Comparison of ENCODE assay signal across 3 cellular contexts in the genomic region with DNA sequence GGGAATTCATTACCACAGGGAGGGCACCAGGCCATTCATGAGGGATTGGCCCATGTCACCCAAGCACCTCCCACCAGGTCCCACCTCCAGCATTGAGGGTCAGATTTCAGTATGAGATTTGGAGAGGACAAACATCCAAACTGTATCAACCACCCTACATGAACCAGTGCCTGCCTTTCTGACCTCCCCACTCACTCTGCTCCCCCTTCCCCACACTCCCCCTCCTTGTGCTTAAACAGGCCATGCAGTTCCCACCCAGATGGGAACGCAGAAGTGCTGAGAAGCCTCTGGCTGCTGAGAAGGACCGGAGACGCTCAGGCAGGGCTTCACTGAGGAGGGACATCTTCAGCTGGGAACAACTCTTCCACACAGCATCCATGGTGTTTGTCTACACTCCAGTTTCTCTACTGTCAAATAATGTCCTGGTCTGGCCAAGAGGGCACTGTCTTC.
TF ChIP-seq lines count a peak whose summit lies in the region.

No MANE protein-coding gene starts in this region.

TF ChIP-seq in SK-N-SH, 30 proteins besides CTCF, POLR2A, EP300 and RAD21:
- TF ChIP-seq, protein P1, sequence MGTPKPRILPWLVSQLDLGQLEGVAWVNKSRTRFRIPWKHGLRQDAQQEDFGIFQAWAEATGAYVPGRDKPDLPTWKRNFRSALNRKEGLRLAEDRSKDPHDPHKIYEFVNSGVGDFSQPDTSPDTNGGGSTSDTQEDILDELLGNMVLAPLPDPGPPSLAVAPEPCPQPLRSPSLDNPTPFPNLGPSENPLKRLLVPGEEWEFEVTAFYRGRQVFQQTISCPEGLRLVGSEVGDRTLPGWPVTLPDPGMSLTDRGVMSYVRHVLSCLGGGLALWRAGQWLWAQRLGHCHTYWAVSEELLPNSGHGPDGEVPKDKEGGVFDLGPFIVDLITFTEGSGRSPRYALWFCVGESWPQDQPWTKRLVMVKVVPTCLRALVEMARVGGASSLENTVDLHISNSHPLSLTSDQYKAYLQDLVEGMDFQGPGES (IDR thresholded peaks at IDR 0.05; ENCODE audit: low read depth, low read length): no peak
- TF ChIP-seq POLR2AphosphoS5 (IDR thresholded peaks at IDR 0.05; ENCODE audit: low read depth, low read length) (no peak), TCF12 (IDR thresholded peaks at IDR 0.05) (no peak), ELF1 (IDR thresholded peaks at IDR 0.05) (no peak)

TF ChIP-seq in SK-N-SH treated with all-trans-retinoic acid at 6 μM for 48 hours, 23 proteins besides CTCF, POLR2A, EP300 and RAD21:
- TF ChIP-seq ZFP3 (CRISPR knock-in tag; IDR thresholded peaks at IDR 0.05) (no peak), GLIS3 (CRISPR knock-in tag; IDR thresholded peaks at IDR 0.05) (no peak)

TF ChIP-seq in IMR-90, 13 proteins besides CTCF, POLR2A, EP300 and RAD21:
- no peak for TF ChIP-seq SMC3 (IDR thresholded peaks at IDR 0.05; ENCODE audit: low read depth, low read length)
- TF ChIP-seq, protein P2, sequence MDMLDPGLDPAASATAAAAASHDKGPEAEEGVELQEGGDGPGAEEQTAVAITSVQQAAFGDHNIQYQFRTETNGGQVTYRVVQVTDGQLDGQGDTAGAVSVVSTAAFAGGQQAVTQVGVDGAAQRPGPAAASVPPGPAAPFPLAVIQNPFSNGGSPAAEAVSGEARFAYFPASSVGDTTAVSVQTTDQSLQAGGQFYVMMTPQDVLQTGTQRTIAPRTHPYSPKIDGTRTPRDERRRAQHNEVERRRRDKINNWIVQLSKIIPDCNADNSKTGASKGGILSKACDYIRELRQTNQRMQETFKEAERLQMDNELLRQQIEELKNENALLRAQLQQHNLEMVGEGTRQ (IDR thresholded peaks at IDR 0.05; ENCODE audit: low read depth, low read length): no peak
- no peak for TF ChIP-seq MAFK (IDR thresholded peaks at IDR 0.05; ENCODE audit: low read depth, low read length)
- no peak for TF ChIP-seq NFE2L2 (IDR thresholded peaks at IDR 0.05; ENCODE audit: low read depth, low read length)
- no peak for TF ChIP-seq MXI1 (IDR thresholded peaks at IDR 0.05; ENCODE audit: borderline replicate concordance, low read depth, low read length)
- no peak for TF ChIP-seq CHD1 (IDR thresholded peaks at IDR 0.05; ENCODE audit: low read depth, low read length)
- TF ChIP-seq MAZ (IDR thresholded peaks at IDR 0.05; ENCODE audit: borderline replicate concordance, low read depth, low read length): no peak
- TF ChIP-seq BHLHE40 (IDR thresholded peaks at IDR 0.05; ENCODE audit: low read depth, low read length): no peak
- TF ChIP-seq CEBPB (IDR thresholded peaks at IDR 0.05; ENCODE audit: low read depth, low read length): no peak
- no peak for TF ChIP-seq RFX5 (IDR thresholded peaks at IDR 0.05; ENCODE audit: low read depth, low read length)
